Comparison of ENCODE assay signal across 9 cellular contexts in the genomic region with DNA sequence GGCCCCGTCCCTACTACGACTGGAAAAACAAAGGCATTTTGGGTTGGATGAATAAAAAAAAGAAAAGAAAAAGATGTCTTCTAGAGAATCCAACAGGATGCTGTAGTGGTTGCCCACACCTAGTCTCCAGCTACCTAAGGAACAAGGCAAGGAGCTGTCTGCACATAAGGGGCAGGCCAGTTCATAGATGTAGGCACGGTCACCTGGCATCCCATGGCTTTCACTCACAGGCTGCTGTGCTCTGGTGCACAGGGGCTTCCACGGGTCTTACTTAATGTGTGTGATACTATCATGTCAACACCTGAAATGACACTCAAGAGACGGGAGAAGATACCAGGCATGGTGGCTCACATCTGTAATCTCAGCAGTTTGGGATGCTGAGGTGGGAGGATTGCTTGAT. TPM values are rescaled to one million over a fixed set of nuclear protein-coding genes. Genes with fewer than 3 reads are reported as not detected.
DNase-seq lines count a peak whose midpoint lies in the region; TF ChIP-seq lines count a peak whose summit lies in the region.
"Had no signal": no experiment of that assay in that cellular context is flagged by ENCODE, and none has a peak within 500 bp of the region (broad histone marks: within the 10 kb centered on the region; RNA-seq: fewer than 3 reads in every experiment).

No MANE protein-coding gene starts in this region.

- H3K27ac ChIP-seq in BLaER1 treated with 17β-estradiol and CSF1 and Interleukin-3, amounts not matched to agents 10 nM and 100 nM = peak overlapping the region in 5 of 11 experiments; percentile 1 to 63 (median 39); a peak in 4 of 22 replicates
- H3K27ac ChIP-seq in OCI-LY7 (ENCODE audit: low read depth, low read length, poor library complexity, severe bottlenecking) = peak overlapping the region; percentile 64

- POLR2A ChIA-PET in OCI-LY7 (lab: Charles Lee) = interaction anchor here (0.6 to 4.2 kb wide), 4 partner anchors 13 to 109 kb away, joined by 3 to 20 read pairs (median 6); no protein-coding TSS in a partner anchor

- peaks cover 0 to 8% (median 0%) of the 10 kb centered on the region in 11 experiments; a peak in 6 of 22 replicates for H3K9me3 ChIP-seq in BLaER1 treated with 17β-estradiol and CSF1 and Interleukin-3, amounts not matched to agents 10 nM and 100 nM (replicated peaks in 1 of 11)
- H3K9me3 ChIP-seq in OCI-LY7 (ENCODE audit: low read length) (no peaks in the 10 kb centered on the region), endocrine pancreas (ENCODE audit: control insufficient read depth, low read length) (no peaks in the 10 kb centered on the region)

- TF ChIP-seq CTCF in OCI-LY7 (conservative IDR thresholded peaks at IDR 0.05; ENCODE audit: low read length) = no peak
- TF ChIP-seq CTCF in osteocyte (IDR thresholded peaks at IDR 0.05) = no peak

- H3K9me2 ChIP-seq in OCI-LY7 (ENCODE audit: insufficient read depth, low read length) = no peaks in the 10 kb centered on the region

- peak overlapping the region; percentile 65 for H3K27ac Mint-ChIP-seq in osteocyte (ENCODE audit: unreplicated experiment)

- H3K36me3 Mint-ChIP-seq in osteocyte (ENCODE audit: unreplicated experiment) = peaks cover 11% of the 10 kb centered on the region

- H2AFZ ChIP-seq in OCI-LY7 (ENCODE audit: low read length) = no peak overlapping the region

- BruUV-seq in OCI-LY7 (replicated peaks; lab: Mats Ljungman, UMichigan) = no TSS peak

- H3K27me3 Mint-ChIP-seq in osteocyte (ENCODE audit: unreplicated experiment) = no peaks in the 10 kb centered on the region

- peaks cover 57 to 70% (median 64%) of the 10 kb centered on the region in 10 experiments for H3K4me1 ChIP-seq in BLaER1 treated with 17β-estradiol and CSF1 and Interleukin-3, amounts not matched to agents 10 nM and 100 nM
- H3K4me1 ChIP-seq in OCI-LY7 (ENCODE audit: insufficient read depth, low read length, poor library complexity, severe bottlenecking) (peaks cover 69% of the 10 kb centered on the region), endocrine pancreas (ENCODE audit: control insufficient read depth, insufficient read depth, low read length) (no peaks in the 10 kb centered on the region)

- intact Hi-C loops in OCI-LY7 (cut with micrococcal nuclease; ENCODE audit: unreplicated experiment) = loop anchor here (2.0 to 10.0 kb wide), 4 partner anchors 37 to 365 kb away; partner anchors contain the start of genes SBDS and TYW1

- H3K4me1 Mint-ChIP-seq in osteocyte (ENCODE audit: unreplicated experiment) = peaks cover 16% of the 10 kb centered on the region

- no peaks in the 10 kb centered on the region for H3K9me3 Mint-ChIP-seq in osteocyte (ENCODE audit: unreplicated experiment)

- H3K9ac ChIP-seq in BLaER1 treated with 17β-estradiol and CSF1 and Interleukin-3, amounts not matched to agents 10 nM and 100 nM = peak overlapping the region in 2 of 11 experiments; percentile 0 to 5; a peak in 4 of 22 replicates
- peak overlapping the region; percentile 90 for H3K9ac ChIP-seq in endocrine pancreas (ENCODE audit: control insufficient read depth, insufficient read depth, low read length)

- DNase-seq in OCI-LY7 (ENCODE audit: low spot score) (peak; percentile 37), osteocyte (ENCODE audit: extremely low spot score, unreplicated experiment) (no peak), iPS-NIHi11 (ENCODE audit: low spot score) (no peak), COLO829 (ENCODE audit: low spot score) (no peak), DMS114 treated with DMSO at 0.1 percent for 48 hours (lab: John Stamatoyannopoulos, UW; ENCODE audit: unreplicated experiment) (no peak), NCI-H146 (lab: John Stamatoyannopoulos, UW) (no peak)
- DNase-seq: SHP77 treated with DMSO at 0.1 percent for 48 hours had no signal

- H3K27me3 ChIP-seq in BLaER1 treated with 17β-estradiol and CSF1 and Interleukin-3, amounts not matched to agents 10 nM and 100 nM = peaks cover 0 to 9% (median 0%) of the 10 kb centered on the region in 11 experiments; a peak in 3 of 22 replicates
- no peaks in the 10 kb centered on the region for H3K27me3 ChIP-seq in endocrine pancreas (ENCODE audit: control insufficient read depth, insufficient read depth, low read length)

- H3K4me3 ChIP-seq in BLaER1 treated with 17β-estradiol and CSF1 and Interleukin-3, amounts not matched to agents 10 nM and 100 nM = peak overlapping the region in 8 of 10 experiments; percentile 46 to 83 (median 72); a peak in 11 of 20 replicates
- H3K4me3 ChIP-seq in OCI-LY7 (ENCODE audit: low read depth, low read length, poor library complexity, severe bottlenecking) (peak overlapping the region; percentile 74), endocrine pancreas (ENCODE audit: control insufficient read depth, insufficient read depth, low read length) (peak overlapping the region; percentile 19)

- H4K20me1 ChIP-seq in BLaER1 treated with 17β-estradiol and CSF1 and Interleukin-3, amounts not matched to agents 10 nM and 100 nM = peaks cover 0 to 36% (median 17%) of the 10 kb centered on the region in 11 experiments; a peak in 12 of 22 replicates
- H4K20me1 ChIP-seq in OCI-LY7 (ENCODE audit: insufficient read depth, low read length) = no peaks in the 10 kb centered on the region

- H3K79me2 ChIP-seq in OCI-LY7 (ENCODE audit: insufficient read depth, low read depth, low read length) = peaks cover 40% of the 10 kb centered on the region; the same call in 1 of the 2 replicates

- CTCF ChIA-PET in OCI-LY7 (lab: Charles Lee; ENCODE audit: unreplicated experiment) = no interaction called here

- H3K36me3 ChIP-seq in BLaER1 treated with 17β-estradiol and CSF1 and Interleukin-3, amounts not matched to agents 10 nM and 100 nM = peaks cover 0 to 17% (median 7%) of the 10 kb centered on the region in 11 experiments; a peak in 8 of 22 replicates
- H3K36me3 ChIP-seq in OCI-LY7 (ENCODE audit: insufficient read depth, low read length) (peaks cover 13% of the 10 kb centered on the region), endocrine pancreas (ENCODE audit: control insufficient read depth, insufficient read depth, low read length) (no peaks in the 10 kb centered on the region)

- peak overlapping the region; percentile 70 for H3K4me3 Mint-ChIP-seq in osteocyte (ENCODE audit: unreplicated experiment)

- H3K4me2 ChIP-seq in BLaER1 treated with 17β-estradiol and CSF1 and Interleukin-3, amounts not matched to agents 10 nM and 100 nM = peak overlapping the region; percentile 76 to 99 (median 84)
- H3K4me2 ChIP-seq in OCI-LY7 (ENCODE audit: low read length) = peak overlapping the region; percentile 97

RNA-seq across cellular contexts. Expression of gene KCTD7, which starts 1.0 kb away (rescaled TPM):
- total RNA-seq in OCI-LY7 (2014; rRNA removed; shearing (Covaris generic)) = 32.9 and 40.5 TPM in 2 replicates
- total RNA-seq in OCI-LY7 (2022) (41.8 and 43.3 TPM in 2 replicates), osteocyte (16.5 and 17.2 TPM in 2 replicates)

Comparison
In these comparisons a context has a peak if more than half of its experiments do, and no peak if none do; other contexts are left out.
1. H3K4me3 ChIP-seq: peak in every context shown above with its lines; median percentile 74 in OCI-LY7; 72 in BLaER1 treated with 17β-estradiol and CSF1 and Interleukin-3, amounts not matched to agents 10 nM and 100 nM; 19 in endocrine pancreas.